ENCODE assay signal across 16 cellular contexts in genomic region chr14:61495809-61496208, GRCh38.
DNase-seq lines count a peak whose midpoint lies in the region; ATAC-seq, FAIRE-seq and TF ChIP-seq lines count a peak whose summit lies in the region.
"Had no signal": no experiment of that assay in that cellular context is flagged by ENCODE, and none has a peak within 500 bp of the region (broad histone marks: within the 10 kb centered on the region; RNA-seq: fewer than 3 reads in every experiment).

No MANE protein-coding gene starts in this region.

- H3K4me3 Mint-ChIP-seq in activated naive CD4-positive, alpha-beta T cell treated with anti-CD3 and anti-CD28 coated beads, Interleukin-2, amount 10 ng/mL, durations not matched to agents 7 days and 5 days = no peak overlapping the region
- H3K4me3 Mint-ChIP-seq in activated naive CD8-positive, alpha-beta T cell treated with anti-CD3 and anti-CD28 coated beads for 36 hours = no peak overlapping the region
- no peak overlapping the region for H3K4me3 Mint-ChIP-seq in stimulated activated memory B cell treated with anti-CD40 and anti-IgM and Interleukin-4, amounts not matched to agents 10 μg/mL and 1 μg/mL and 100 μg/mL, for 72 hours

- peak overlapping the region; percentile 75 for H3K27ac Mint-ChIP-seq in activated naive CD4-positive, alpha-beta T cell treated with anti-CD3 and anti-CD28 coated beads, Interleukin-2, amount 10 ng/mL, durations not matched to agents 7 days and 5 days
- H3K27ac Mint-ChIP-seq in activated naive CD8-positive, alpha-beta T cell treated with anti-CD3 and anti-CD28 coated beads for 36 hours = peak overlapping the region; percentile 57
- peak overlapping the region; percentile 36 for H3K27ac Mint-ChIP-seq in stimulated activated memory B cell treated with anti-CD40 and anti-IgM and Interleukin-4, amounts not matched to agents 10 μg/mL and 1 μg/mL and 100 μg/mL, for 72 hours

- H3K9me3 Mint-ChIP-seq in activated naive CD4-positive, alpha-beta T cell treated with anti-CD3 and anti-CD28 coated beads, Interleukin-2, amount 10 ng/mL, durations not matched to agents 7 days and 5 days = no peaks in the 10 kb centered on the region
- H3K9me3 Mint-ChIP-seq in activated naive CD8-positive, alpha-beta T cell treated with anti-CD3 and anti-CD28 coated beads for 36 hours = no peaks in the 10 kb centered on the region
- H3K9me3 Mint-ChIP-seq in stimulated activated memory B cell treated with anti-CD40 and anti-IgM and Interleukin-4, amounts not matched to agents 10 μg/mL and 1 μg/mL and 100 μg/mL, for 72 hours = no peaks in the 10 kb centered on the region

- ATAC-seq in stimulated activated memory B cell treated with anti-CD40 and anti-IgM and Interleukin-4, amounts not matched to agents 10 μg/mL and 1 μg/mL and 100 μg/mL, for 72 hours = no peak
- ATAC-seq in left cardiac atrium = no peak
- no peak for ATAC-seq in GM18909 (IDR thresholded peaks at IDR 0.05; ENCODE audit: poor library complexity, unreplicated experiment)

- intact Hi-C loops in left cardiac atrium (cut with DNase I) = no loop called here

- CTCF ChIA-PET in activated naive CD4-positive, alpha-beta T cell treated with anti-CD3 and anti-CD28 coated beads, Interleukin-2, amount 10 ng/mL, durations not matched to agents 7 days and 5 days (lab: Charles Lee) = no interaction called here

- H3K4me1 Mint-ChIP-seq in activated naive CD4-positive, alpha-beta T cell treated with anti-CD3 and anti-CD28 coated beads, Interleukin-2, amount 10 ng/mL, durations not matched to agents 7 days and 5 days = peaks cover 32% of the 10 kb centered on the region
- H3K4me1 Mint-ChIP-seq in activated naive CD8-positive, alpha-beta T cell treated with anti-CD3 and anti-CD28 coated beads for 36 hours = peaks cover 43% of the 10 kb centered on the region
- peaks cover 21% of the 10 kb centered on the region for H3K4me1 Mint-ChIP-seq in stimulated activated memory B cell treated with anti-CD40 and anti-IgM and Interleukin-4, amounts not matched to agents 10 μg/mL and 1 μg/mL and 100 μg/mL, for 72 hours

- peak; percentile 11 for FAIRE-seq in H54 (lab: Jason Lieb, UNC)

- no peak for DNase-seq in activated naive CD4-positive, alpha-beta T cell treated with anti-CD3 and anti-CD28 coated beads, Interleukin-2, amount 10 ng/mL, durations not matched to agents 7 days and 5 days
- no peak for DNase-seq in activated naive CD4-positive, alpha-beta T cell treated with Interleukin-2 at 50 U/mL for 16 hours
- no peak for DNase-seq in H54 (ENCODE audit: insufficient read length, low spot score)
- no peak for DNase-seq in activated naive CD8-positive, alpha-beta T cell treated with anti-CD3 and anti-CD28 coated beads for 36 hours
- no peak for DNase-seq in left cardiac atrium
- DNase-seq: EL, GF-D8, IMR-90, NCI-H1105, NCI-H146, NCI-H2029, NCI-H510A treated with DMSO at 0.1 percent for 48 hours, NCI-H748 treated with DMSO at 0.1 percent for 48 hours, SIG-M5 had no signal

- peaks cover 53% of the 10 kb centered on the region for H3K36me3 Mint-ChIP-seq in activated naive CD4-positive, alpha-beta T cell treated with anti-CD3 and anti-CD28 coated beads, Interleukin-2, amount 10 ng/mL, durations not matched to agents 7 days and 5 days
- H3K36me3 Mint-ChIP-seq in activated naive CD8-positive, alpha-beta T cell treated with anti-CD3 and anti-CD28 coated beads for 36 hours = peaks cover 54% of the 10 kb centered on the region
- no peaks in the 10 kb centered on the region for H3K36me3 Mint-ChIP-seq in stimulated activated memory B cell treated with anti-CD40 and anti-IgM and Interleukin-4, amounts not matched to agents 10 μg/mL and 1 μg/mL and 100 μg/mL, for 72 hours

- H3K27me3 Mint-ChIP-seq in activated naive CD4-positive, alpha-beta T cell treated with anti-CD3 and anti-CD28 coated beads, Interleukin-2, amount 10 ng/mL, durations not matched to agents 7 days and 5 days = no peaks in the 10 kb centered on the region
- no peaks in the 10 kb centered on the region for H3K27me3 Mint-ChIP-seq in activated naive CD8-positive, alpha-beta T cell treated with anti-CD3 and anti-CD28 coated beads for 36 hours
- H3K27me3 Mint-ChIP-seq in stimulated activated memory B cell treated with anti-CD40 and anti-IgM and Interleukin-4, amounts not matched to agents 10 μg/mL and 1 μg/mL and 100 μg/mL, for 72 hours = no peaks in the 10 kb centered on the region

- TF ChIP-seq POLR2A in H54 (IDR thresholded peaks at IDR 0.05; ENCODE audit: low read depth, low read length) = no peak
